In genomic region chr1:100449477-100449876, GRCh38 we compare ENCODE assay signal across 13 cellular contexts.
A peak's percentile ranks its signal among the peaks of the same experiment; 100 is the strongest.
DNase-seq lines count a peak whose midpoint lies in the region; ATAC-seq and TF ChIP-seq lines count a peak whose summit lies in the region.
"Had no signal": no experiment of that assay in that cellular context is flagged by ENCODE, and none has a peak within 500 bp of the region (broad histone marks: within the 10 kb centered on the region; RNA-seq: fewer than 3 reads in every experiment).

No MANE protein-coding gene starts in this region.

- WGBS in esophagus muscularis mucosa, result 89% methylated on average over 4 of the region's 4 CpGs
- WGBS in lower leg skin, 2 donors, result 83 to 94% methylated on average over 4 of the region's 4 CpGs

- peaks cover 10% of the 10 kb centered on the region for H3K36me3 ChIP-seq in effector memory CD4-positive, alpha-beta T cell (ENCODE audit: control insufficient read depth, insufficient read depth, low read length)
- no peaks in the 10 kb centered on the region for H3K36me3 ChIP-seq in esophagus muscularis mucosa

- TF ChIP-seq CTCF in esophagus muscularis mucosa (IDR thresholded peaks at IDR 0.05), result no peak
- TF ChIP-seq CTCF in lower leg skin (IDR thresholded peaks at IDR 0.05), result no peak

- peak; percentile 49 for ATAC-seq in GM18508 (IDR thresholded peaks at IDR 0.05; ENCODE audit: insufficient read depth, unreplicated experiment)
- ATAC-seq in GM19463 (IDR thresholded peaks at IDR 0.05; ENCODE audit: unreplicated experiment), result peak; percentile 88
- ATAC-seq in HG03432 (IDR thresholded peaks at IDR 0.05; ENCODE audit: unreplicated experiment), result peak; percentile 80
- ATAC-seq: gastroesophageal sphincter, left lobe of liver had no signal

- intact Hi-C loops in esophagus muscularis mucosa (cut with DNase I), result no loop called here
- intact Hi-C loops in lower leg skin (cut with DNase I; ENCODE audit: low total_unique reads), result no loop called here

- DNase-seq in effector memory CD4-positive, alpha-beta T cell, result no peak
- no peak for DNase-seq in NCI-H748 (lab: John Stamatoyannopoulos, UW; ENCODE audit: unreplicated experiment)
- DNase-seq in SIG-M5 treated with dmso at 0.1 percent for 504 hours (lab: John Stamatoyannopoulos, UW; ENCODE audit: unreplicated experiment), result no peak
- DNase-seq in esophagus muscularis mucosa (ENCODE audit: extremely low spot score), result no peak
- no peak for DNase-seq in lower leg skin (ENCODE audit: low spot score in 2 of 2)
- DNase-seq: NCI-H2081 treated with DMSO at 0.1 percent for 48 hours; occipital lobe; stimulated activated CD4-positive, alpha-beta T cell treated with anti-CD3 and anti-CD28 coated beads, Interleukin-1b, Interleukin-23, amount 100 ng/mL, for 48 hours had no signal

- no peaks in the 10 kb centered on the region for H3K9me3 ChIP-seq in effector memory CD4-positive, alpha-beta T cell (ENCODE audit: control insufficient read depth, low read length)
- no peaks in the 10 kb centered on the region for H3K9me3 ChIP-seq in esophagus muscularis mucosa
- H3K9me3 ChIP-seq: gastroesophageal sphincter had no signal

- peak overlapping the region; percentile 82 for H3K27ac ChIP-seq in effector memory CD4-positive, alpha-beta T cell (ENCODE audit: insufficient read depth, low read length, poor library complexity, severe bottlenecking)
- no peak overlapping the region for H3K27ac ChIP-seq in esophagus muscularis mucosa (replicated peaks in 1 of 4)
- H3K27ac ChIP-seq: gastroesophageal sphincter had no signal

- no peak for TF ChIP-seq POLR2A in esophagus muscularis mucosa (IDR thresholded peaks at IDR 0.05; ENCODE audit: low read depth)
- no peak for TF ChIP-seq POLR2A in lower leg skin (IDR thresholded peaks at IDR 0.05)

- H3K4me3 ChIP-seq in effector memory CD4-positive, alpha-beta T cell (ENCODE audit: insufficient read depth, low read depth, low read length, poor library complexity, severe bottlenecking), result no peak overlapping the region
- H3K4me3 ChIP-seq in esophagus muscularis mucosa (no peak overlapping the region), lower leg skin (ENCODE audit: low read depth, poor library complexity, severe bottlenecking) (no peak overlapping the region)
- H3K4me3 ChIP-seq: gastroesophageal sphincter had no signal

- peaks cover 89% of the 10 kb centered on the region for H3K4me1 ChIP-seq in effector memory CD4-positive, alpha-beta T cell (ENCODE audit: control insufficient read depth, insufficient read depth, low read length, poor library complexity, severe bottlenecking)
- H3K4me1 ChIP-seq in esophagus muscularis mucosa, result peaks cover 0 to 8% (median 2%) of the 10 kb centered on the region in 4 donors
- H3K4me1 ChIP-seq: gastroesophageal sphincter had no signal

- no peak for TF ChIP-seq EP300 in esophagus muscularis mucosa (IDR thresholded peaks at IDR 0.05)

- H3K27me3 ChIP-seq in effector memory CD4-positive, alpha-beta T cell (replicated peaks; ENCODE audit: control insufficient read depth, insufficient read depth, low read length, poor library complexity, severe bottlenecking), result no peaks in the 10 kb centered on the region
- no peaks in the 10 kb centered on the region for H3K27me3 ChIP-seq in esophagus muscularis mucosa
- H3K27me3 ChIP-seq: gastroesophageal sphincter had no signal
